Comparison of ENCODE assay signal across 14 cellular contexts in the genomic region with DNA sequence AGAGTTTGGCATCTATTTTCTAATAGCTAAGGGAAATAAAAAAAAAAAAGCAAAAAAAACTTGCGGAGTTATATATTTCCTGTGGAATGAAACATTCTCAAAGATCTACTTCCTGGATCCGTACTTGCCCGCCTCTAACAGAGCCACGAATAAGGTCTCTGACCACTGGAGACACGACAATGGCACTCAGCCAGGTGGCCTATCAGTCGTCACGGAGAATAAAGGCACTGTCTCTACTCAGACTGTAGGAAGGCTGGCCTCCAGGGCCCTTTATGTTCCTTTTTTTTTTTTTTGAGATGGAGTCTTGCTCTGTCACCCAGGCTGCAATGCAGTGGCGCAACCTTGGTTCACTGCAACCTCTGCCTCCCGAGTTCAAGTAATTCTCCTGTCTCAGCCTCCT. TPM values are rescaled to one million over a fixed set of nuclear protein-coding genes. Genes with fewer than 3 reads are reported as not detected.
DNase-seq lines count a peak whose midpoint lies in the region; TF ChIP-seq lines count a peak whose summit lies in the region.
"Had no signal": no experiment of that assay in that cellular context is flagged by ENCODE, and none has a peak within 500 bp of the region (broad histone marks: within the 10 kb centered on the region; RNA-seq: fewer than 3 reads in every experiment).

No MANE protein-coding gene starts in this region.

- H3K27ac ChIP-seq in caudate nucleus (ENCODE audit: low read depth, low read length) = no peak overlapping the region
- H3K27ac ChIP-seq: BLaER1 had no signal

- DNase-seq in KBM-7 (peak; percentile 8), chondrocyte (ENCODE audit: low spot score) (peak; percentile 26), lung microvascular endothelial cell (ENCODE audit: low read depth in 2 of 2) (peak; percentile 35 to 39), caudate nucleus (lab: John Stamatoyannopoulos, UW) (no peak), anterior cingulate cortex (lab: John Stamatoyannopoulos, UW) (no peak), mucosa of gallbladder (ENCODE audit: low spot score) (no peak), NCI-H2029 treated with DMSO at 0.1 percent for 48 hours (lab: John Stamatoyannopoulos, UW) (no peak)
- DNase-seq: ACHN; Calu3; CD8-positive, alpha-beta T cell; DMS79 treated with DMSO at 0.1 percent for 48 hours; GF-D8; H9 had no signal

- H3K27ac Mint-ChIP-seq in chondrocyte (ENCODE audit: unreplicated experiment) = no peak overlapping the region
- H3K27ac Mint-ChIP-seq: CD8-positive, alpha-beta T cell; H9 had no signal

- H3K36me3 Mint-ChIP-seq in chondrocyte (ENCODE audit: low read depth) = no peaks in the 10 kb centered on the region
- H3K36me3 Mint-ChIP-seq: CD8-positive, alpha-beta T cell had no signal

- no peaks in the 10 kb centered on the region for H3K9me3 Mint-ChIP-seq in chondrocyte (ENCODE audit: low read depth)
- H3K9me3 Mint-ChIP-seq: CD8-positive, alpha-beta T cell; H9 had no signal

- H3K4me3 Mint-ChIP-seq in chondrocyte (ENCODE audit: unreplicated experiment) = no peak overlapping the region
- H3K4me3 Mint-ChIP-seq: CD8-positive, alpha-beta T cell; H9 had no signal

- peaks cover 6% of the 10 kb centered on the region for H3K4me1 Mint-ChIP-seq in chondrocyte (ENCODE audit: low read depth)

- peaks cover 10% of the 10 kb centered on the region for H3K27me3 Mint-ChIP-seq in chondrocyte (ENCODE audit: low read depth)

- no peak for TF ChIP-seq CTCF in chondrocyte (IDR thresholded peaks at IDR 0.05)

- in situ Hi-C loops in KBM-7 (cut with MboI; ENCODE audit: low pct_unique_long_range_greater_than_20kb, low sequenced_read_pairs) = no loop called here

RNA-seq across cellular contexts. Expression of gene RGS10, which starts 58.7 kb away (rescaled TPM):
- total RNA-seq in chondrocyte (17.8 to 19.7 TPM (median 19.0 TPM) in 3 replicates), lung microvascular endothelial cell (0.99 and 8.7 TPM in 2 replicates), mucosa of gallbladder (42.7 TPM)

Comparison
In these comparisons a context has a peak if more than half of its experiments do, and no peak if none do; other contexts are left out.
1. DNase-seq: peak in KBM-7 (single experiment), chondrocyte (single experiment) and lung microvascular endothelial cell (2 of 2); none in caudate nucleus (0 of 61), anterior cingulate cortex (0 of 58), mucosa of gallbladder (single experiment) and NCI-H2029 treated with DMSO at 0.1 percent for 48 hours (single experiment).